In the genomic region with DNA sequence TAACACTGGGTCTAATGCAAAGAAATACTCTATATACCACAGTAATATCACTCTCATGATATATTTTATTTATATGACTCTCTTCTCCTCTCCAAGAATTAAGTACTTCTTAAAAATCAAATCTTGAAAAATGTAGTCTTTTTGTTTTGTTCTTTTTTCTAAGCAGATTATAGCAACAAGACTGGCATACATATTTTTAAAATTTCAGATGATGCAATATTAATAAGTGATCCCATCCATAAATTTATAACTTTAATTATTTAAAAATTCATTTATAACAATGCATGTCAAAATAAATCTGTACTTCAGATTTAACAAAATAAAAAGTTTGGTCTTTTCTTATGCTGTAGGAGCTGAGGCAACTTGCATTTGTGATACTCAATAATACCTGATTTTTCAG, we compare ENCODE assay signal across 35 cellular contexts.
"Had no signal": no experiment of that assay in that cellular context is flagged by ENCODE, and none has a peak within 500 bp of the region (broad histone marks: within the 10 kb centered on the region; RNA-seq: fewer than 3 reads in every experiment).

No MANE protein-coding gene starts in this region.

- H3K27me3 ChIP-seq: MG63 had no signal

- H3K9me3 ChIP-seq: MG63 had no signal

- DNase-seq: Kasumi-1, MG63, MM.1S, MV-4-11, NCI-H1048, NCI-H1092, NCI-H1092 treated with DMSO at 0.1 percent for 48 hours, NCI-H1105, NCI-H1105 treated with DMSO at 0.1 percent for 48 hours, NCI-H1417, NCI-H1417 treated with DMSO at 0.1 percent for 48 hours, NCI-H1436, NCI-H1436 treated with DMSO at 0.1 percent for 48 hours, NCI-H146, NCI-H1694, NCI-H1694 treated with DMSO at 0.1 percent for 48 hours, NCI-H187, NCI-H187 treated with DMSO at 0.1 percent for 48 hours, NCI-H1930, NCI-H2029, NCI-H2029 treated with DMSO at 0.1 percent for 48 hours, NCI-H2081, NCI-H2081 treated with DMSO at 0.1 percent for 48 hours, NCI-H2107, NCI-H2171, NCI-H2171 treated with DMSO at 0.1 percent for 48 hours, NCI-H2227 treated with DMSO at 0.1 percent for 48 hours, NCI-H226, NCI-H345, NCI-H446, NCI-H446 treated with DMSO at 0.1 percent for 48 hours, NCI-H510A, NCI-H510A treated with DMSO at 0.1 percent for 48 hours, NCI-H524 treated with DMSO at 0.1 percent for 48 hours, NCI-H526 had no signal

- H3K4me3 ChIP-seq: MG63 had no signal
